Comparison of ENCODE assay signal across 8 cellular contexts in the genomic region with DNA sequence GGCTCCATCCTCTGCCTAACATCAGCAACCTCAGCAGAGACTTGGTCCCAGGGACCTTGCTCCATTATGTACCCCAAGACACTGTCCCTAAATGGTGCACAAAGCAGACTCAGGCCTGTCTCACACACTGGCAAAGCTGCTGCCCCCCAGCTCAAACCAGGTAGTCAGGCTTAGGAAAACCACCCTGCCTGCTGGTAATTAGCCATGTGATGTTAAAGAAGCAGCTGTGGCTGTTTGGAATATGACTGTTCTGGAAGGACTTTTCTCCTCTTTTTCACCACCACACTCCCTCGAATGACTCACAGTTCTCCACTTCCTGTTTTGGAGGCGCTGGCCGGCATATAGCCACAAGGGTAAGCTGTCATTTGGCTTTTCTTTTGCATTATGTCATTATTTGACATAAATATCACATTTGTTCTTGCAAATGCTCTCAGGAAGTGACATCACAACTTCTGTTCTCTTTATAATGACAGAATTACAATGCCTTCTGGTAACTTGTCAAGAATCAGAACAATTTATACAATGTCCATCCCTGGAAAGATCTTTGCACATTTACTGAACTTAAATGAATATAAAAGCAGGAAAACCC.
A peak's percentile ranks its signal among the peaks of the same experiment; 100 is the strongest.
DNase-seq lines count a peak whose midpoint lies in the region; ATAC-seq and TF ChIP-seq lines count a peak whose summit lies in the region.

No MANE protein-coding gene starts in this region.

- 0 to 3% methylated on average over 3 of the region's 3 CpGs for WGBS in GM23248 (ENCODE audit: low coverage in 1 of 2, low lambda C conversion rate in 2 of 2, missing lambda C conversion rate in 2 of 2), 2 experiments

- H3K27me3 ChIP-seq in GM23248 (replicated peaks; ENCODE audit: insufficient read depth) (no peaks in the 10 kb centered on the region), MM.1S (replicated peaks; ENCODE audit: insufficient read depth, low read length) (no peaks in the 10 kb centered on the region)

- H2AFZ ChIP-seq in GM23248 (no peak overlapping the region), MM.1S (ENCODE audit: low read length) (0 out of 2 replicates have a peak overlapping the region, but pooled peaks have one; percentile 17)

- peaks cover 17% of the 10 kb centered on the region for H3K4me1 Mint-ChIP-seq in activated T-helper 2 cell treated with anti-CD3 and anti-CD28 coated beads, Interferon-gamma antibody, Interleukin-2, Interleukin-4, amounts not matched to agents 10 μg/mL and 5 μg/mL and 100 μg/mL, durations not matched to agents 14 hours and 24 hours and 36 hours (ENCODE audit: low read depth)

- H3K9ac ChIP-seq in GM23248 (peak overlapping the region; percentile 61), MM.1S (ENCODE audit: low read length) (no peak overlapping the region)

- TF ChIP-seq CTCF in MM.1S (IDR thresholded peaks at IDR 0.05; ENCODE audit: low read length), result no peak

- no peaks in the 10 kb centered on the region for H3K9me3 Mint-ChIP-seq in activated T-helper 2 cell treated with anti-CD3 and anti-CD28 coated beads, Interferon-gamma antibody, Interleukin-2, Interleukin-4, amounts not matched to agents 10 μg/mL and 5 μg/mL and 100 μg/mL, durations not matched to agents 14 hours and 24 hours and 36 hours

- H3K27ac ChIP-seq in GM23248, result peak overlapping the region; percentile 92
- H3K27ac ChIP-seq in MM.1S (ENCODE audit: low read length), result no peak overlapping the region

- H3K36me3 ChIP-seq in GM23248 (ENCODE audit: low read depth) (no peaks in the 10 kb centered on the region), MM.1S (replicated peaks; ENCODE audit: insufficient read depth, low read length) (no peaks in the 10 kb centered on the region)

- H3F3A ChIP-seq in GM23248 (ENCODE audit: insufficient read depth) (peaks cover 44% of the 10 kb centered on the region), MM.1S (ENCODE audit: insufficient read depth, low read length) (no peaks in the 10 kb centered on the region)

- H4K20me1 ChIP-seq in GM23248 (ENCODE audit: insufficient read depth), result no peaks in the 10 kb centered on the region
- H4K20me1 ChIP-seq in MM.1S (ENCODE audit: insufficient read depth, low read length), result no peaks in the 10 kb centered on the region

- no peak overlapping the region for H3K4me3 Mint-ChIP-seq in activated T-helper 2 cell treated with anti-CD3 and anti-CD28 coated beads, Interferon-gamma antibody, Interleukin-2, Interleukin-4, amounts not matched to agents 10 μg/mL and 5 μg/mL and 100 μg/mL, durations not matched to agents 14 hours and 24 hours and 36 hours (ENCODE audit: low read depth)

- H3K79me2 ChIP-seq in GM23248 (ENCODE audit: insufficient read depth) (no peaks in the 10 kb centered on the region), MM.1S (ENCODE audit: low read length) (no peaks in the 10 kb centered on the region)

- no peaks in the 10 kb centered on the region for H3K27me3 Mint-ChIP-seq in activated T-helper 2 cell treated with anti-CD3 and anti-CD28 coated beads, Interferon-gamma antibody, Interleukin-2, Interleukin-4, amounts not matched to agents 10 μg/mL and 5 μg/mL and 100 μg/mL, durations not matched to agents 14 hours and 24 hours and 36 hours (ENCODE audit: low read depth)

- H3K9me2 ChIP-seq in GM23248 (ENCODE audit: insufficient read depth), result no peaks in the 10 kb centered on the region
- no peaks in the 10 kb centered on the region for H3K9me2 ChIP-seq in MM.1S (replicated peaks; ENCODE audit: insufficient read depth, low read length)

- ATAC-seq in Right ventricle myocardium inferior, result peak; percentile 82
- ATAC-seq in HG03439 (IDR thresholded peaks at IDR 0.05; ENCODE audit: unreplicated experiment), result no peak

- H3K27ac Mint-ChIP-seq in activated T-helper 2 cell treated with anti-CD3 and anti-CD28 coated beads, Interferon-gamma antibody, Interleukin-2, Interleukin-4, amounts not matched to agents 10 μg/mL and 5 μg/mL and 100 μg/mL, durations not matched to agents 14 hours and 24 hours and 36 hours, result no peak overlapping the region

- H3K9me3 ChIP-seq in GM23248 (ENCODE audit: low read depth), result no peaks in the 10 kb centered on the region
- no peaks in the 10 kb centered on the region for H3K9me3 ChIP-seq in MM.1S (replicated peaks; ENCODE audit: insufficient read depth, low read length)

- intact Hi-C loops in activated T-helper 2 cell treated with anti-CD3 and anti-CD28 coated beads, Interferon-gamma antibody, Interleukin-2, Interleukin-4, amounts not matched to agents 10 μg/mL and 5 μg/mL and 100 μg/mL, durations not matched to agents 14 hours and 24 hours and 36 hours (cut with micrococcal nuclease), result loop anchor here (2.0 kb wide), 2 partner anchors 24 to 68 kb away; no protein-coding TSS in a partner anchor
- intact Hi-C loops in Right ventricle myocardium inferior (cut with DNase I), result loop anchor here (10.0 kb wide), 1 partner anchor 226 kb away; no protein-coding TSS in a partner anchor

- DNase-seq in NCI-H2029 (lab: John Stamatoyannopoulos, UW) (peak; percentile 42), NCI-H2029 treated with DMSO at 0.1 percent for 48 hours (lab: John Stamatoyannopoulos, UW) (no peak), GM23248 (peak; percentile 98), MM.1S (peak; percentile 44), Right ventricle myocardium inferior (ENCODE audit: missing footprints) (peak; percentile 87), renal cortical epithelial cell (ENCODE audit: low read depth) (peak; percentile 98)
- peak; percentile 18 for DNase-seq in activated T-helper 2 cell treated with anti-CD3 and anti-CD28 coated beads, Interferon-gamma antibody, Interleukin-2, Interleukin-4, amounts not matched to agents 10 μg/mL and 5 μg/mL and 100 μg/mL, durations not matched to agents 14 hours and 24 hours and 36 hours (ENCODE audit: low spot score)

- H3K4me1 ChIP-seq in GM23248 (ENCODE audit: insufficient read depth) (peaks cover 32% of the 10 kb centered on the region), MM.1S (ENCODE audit: low read length) (0 out of 2 replicates have a peak, but pooled peaks cover 11% of the 10 kb centered on the region)

- H3K36me3 Mint-ChIP-seq in activated T-helper 2 cell treated with anti-CD3 and anti-CD28 coated beads, Interferon-gamma antibody, Interleukin-2, Interleukin-4, amounts not matched to agents 10 μg/mL and 5 μg/mL and 100 μg/mL, durations not matched to agents 14 hours and 24 hours and 36 hours (ENCODE audit: low read depth), result peaks cover 38% of the 10 kb centered on the region

- in situ Hi-C loops in GM23248 (cut with MboI), result no loop called here

- H3K4me2 ChIP-seq in GM23248 (ENCODE audit: unreplicated experiment) (peak overlapping the region; percentile 47), MM.1S (ENCODE audit: low read depth, low read length) (no peak overlapping the region)

- H3K4me3 ChIP-seq in GM23248 (no peak overlapping the region), MM.1S (ENCODE audit: low read length) (no peak overlapping the region)
